ENCODE assay signal across 1 cellular context in genomic region chr10:60906825-60907224, GRCh38. TPM values are rescaled to one million over a fixed set of nuclear protein-coding genes. Genes with fewer than 3 reads are reported as not detected.
"Had no signal": no experiment of that assay in that cellular context is flagged by ENCODE, and none has a peak within 500 bp of the region (broad histone marks: within the 10 kb centered on the region; RNA-seq: fewer than 3 reads in every experiment).

No MANE protein-coding gene starts in this region.

RNA-seq across cellular contexts. Expression of gene RHOBTB1, which starts 37.2 kb away (rescaled TPM):
- polyA plus RNA-seq: naive thymus-derived CD8-positive, alpha-beta T cell had no signal
